ENCODE assay signal across 33 cellular contexts in genomic region chr4:112357453-112357852, GRCh38.
DNase-seq lines count a peak whose midpoint lies in the region; ATAC-seq and TF ChIP-seq lines count a peak whose summit lies in the region.
"Had no signal": no experiment of that assay in that cellular context is flagged by ENCODE, and none has a peak within 500 bp of the region (broad histone marks: within the 10 kb centered on the region; RNA-seq: fewer than 3 reads in every experiment).

No MANE protein-coding gene starts in this region.

- peak overlapping the region; percentile 37 for H3K4ac ChIP-seq in neuronal stem cell (ENCODE audit: low read length)

- H3K36me3 ChIP-seq in heart left ventricle (peaks cover 0 to 3% (median 0%) of the 10 kb centered on the region in 9 donors), neuronal stem cell (replicated peaks in 1 of 2; ENCODE audit: control insufficient read depth in 2 of 2, insufficient read depth in 2 of 2, low read length in 2 of 2) (peaks cover 0 to 3% of the 10 kb centered on the region in 2 donors)
- peaks cover 0 to 21% (median 0%) of the 10 kb centered on the region in 3 experiments for H3K36me3 ChIP-seq in naive thymus-derived CD4-positive, alpha-beta T cell (ENCODE audit: control insufficient read depth in 2 of 3, insufficient read depth in 3 of 3, low read length in 3 of 3)
- H3K36me3 ChIP-seq: BE2C, BLaER1 had no signal

- H3K27me3 ChIP-seq in heart left ventricle (no peaks in the 10 kb centered on the region), neuronal stem cell (ENCODE audit: control insufficient read depth in 3 of 3, insufficient read depth in 3 of 3, low read depth in 1 of 3, low read length in 3 of 3) (no peaks in the 10 kb centered on the region)
- peaks cover 0 to 4% of the 10 kb centered on the region in 2 donors for H3K27me3 ChIP-seq in naive thymus-derived CD4-positive, alpha-beta T cell (ENCODE audit: control insufficient read depth in 2 of 2, insufficient read depth in 2 of 2, low read length in 2 of 2)
- H3K27me3 ChIP-seq: BE2C; BLaER1; BLaER1 treated with 17β-estradiol and CSF1 and Interleukin-3, amounts not matched to agents 10 nM and 100 nM had no signal

- intact Hi-C loops in cardiac septum (cut with DNase I) (no loop called here), heart left ventricle (cut with DNase I) (no loop called here)
- intact Hi-C loops in naive thymus-derived CD4-positive, alpha-beta T cell (cut with micrococcal nuclease): no loop called here

- no peak overlapping the region for H3K27ac Mint-ChIP-seq in stimulated activated effector memory CD8-positive, alpha-beta T cell treated with anti-CD3 and anti-CD28 coated beads, Interleukin-12 subunit alpha, Interleukin-12 subunit beta, amount 100 ng/mL, for 72 hours
- no peak overlapping the region for H3K27ac Mint-ChIP-seq in naive thymus-derived CD4-positive, alpha-beta T cell
- H3K27ac Mint-ChIP-seq: B cell; CD14-positive monocyte; CD4-positive, alpha-beta memory T cell; CD4-positive, alpha-beta T cell; CD4-positive, CD25-positive, alpha-beta regulatory T cell; CD8-positive, alpha-beta memory T cell; CD8-positive, alpha-beta T cell had no signal

- peak overlapping the region; percentile 99 for H2BK5ac ChIP-seq in neuronal stem cell (ENCODE audit: low read length)

- no peak overlapping the region for H3K23ac ChIP-seq in neuronal stem cell (ENCODE audit: low read depth, low read length, poor library complexity)

- 93 to 99% (median 96%) methylated on average over 7 to 11 of the region's 11 CpGs for WGBS in heart left ventricle, 4 donors
- no CpG with 5 or more reads among the region's 11 CpGs for WGBS in neuronal stem cell (ENCODE audit: extremely low coverage in 2 of 2, insufficient read length in 2 of 2, insufficient replicate concordance in 1 of 2), 2 donors

- H4K91ac ChIP-seq in neuronal stem cell (ENCODE audit: low read depth, low read length, poor library complexity): no peak overlapping the region

- H3K27ac ChIP-seq in heart left ventricle (no peak overlapping the region), neuronal stem cell (replicated peaks; ENCODE audit: low read length) (no peak overlapping the region)
- no peak overlapping the region for H3K27ac ChIP-seq in naive thymus-derived CD4-positive, alpha-beta T cell (ENCODE audit: low read depth, low read length)
- H3K27ac ChIP-seq: 22Rv1; A549; BLaER1; BLaER1 treated with 17β-estradiol and CSF1 and Interleukin-3, amounts not matched to agents 10 nM and 100 nM; C4-2B had no signal

- no peak overlapping the region for H3K9ac ChIP-seq in neuronal stem cell (ENCODE audit: low read depth, low read length, poor library complexity)
- H3K9ac ChIP-seq: BLaER1; BLaER1 treated with 17β-estradiol and CSF1 and Interleukin-3, amounts not matched to agents 10 nM and 100 nM had no signal

- no peak overlapping the region for H2BK120ac ChIP-seq in neuronal stem cell (ENCODE audit: low read depth, low read length)

- no peak for TF ChIP-seq POLR2A in heart left ventricle (IDR thresholded peaks at IDR 0.05)

- H3K27me3 Mint-ChIP-seq in naive thymus-derived CD4-positive, alpha-beta T cell: no peaks in the 10 kb centered on the region
- H3K27me3 Mint-ChIP-seq: B cell; CD4-positive, alpha-beta T cell had no signal

- ATAC-seq in heart left ventricle (no peak), HG02759 (IDR thresholded peaks at IDR 0.05; ENCODE audit: unreplicated experiment) (no peak)
- peak; percentile 11 for ATAC-seq in stimulated activated effector memory CD8-positive, alpha-beta T cell treated with anti-CD3 and anti-CD28 coated beads, Interleukin-12 subunit alpha, Interleukin-12 subunit beta, amount 100 ng/mL, for 72 hours
- no peak for ATAC-seq in naive thymus-derived CD4-positive, alpha-beta T cell
- ATAC-seq: A549; CD8-positive, alpha-beta T cell had no signal

- DNase-seq in cardiac septum (ENCODE audit: low spot score) (peak; percentile 58), heart left ventricle (no peak), neuronal stem cell (ENCODE audit: low spot score) (no peak)
- DNase-seq in stimulated activated effector memory CD8-positive, alpha-beta T cell treated with anti-CD3 and anti-CD28 coated beads, Interleukin-12 subunit alpha, Interleukin-12 subunit beta, amount 100 ng/mL, for 72 hours (ENCODE audit: low spot score in 2 of 2): no peak
- no peak for DNase-seq in naive thymus-derived CD4-positive, alpha-beta T cell
- DNase-seq: 8988T; ACHN; AML-193; BE2C; C1 segment of cervical spinal cord; Caco-2; Calu3; CD4-positive, alpha-beta memory T cell; CD4-positive, alpha-beta T cell; CD4-positive, CD25-positive, alpha-beta regulatory T cell; CD8-positive, alpha-beta memory T cell; COR-L47; DMS 273 treated with DMSO at 0.1 percent for 48 hours; DMS153; DMS53; DMS79; DMS79 treated with DMSO at 0.1 percent for 48 hours; DND-41; EL had no signal

- no peak overlapping the region for H2AK5ac ChIP-seq in neuronal stem cell (ENCODE audit: low read depth, low read length)

- no peaks in the 10 kb centered on the region for H3K79me1 ChIP-seq in neuronal stem cell (ENCODE audit: low read depth, low read length)

- H3K4me1 Mint-ChIP-seq in stimulated activated effector memory CD8-positive, alpha-beta T cell treated with anti-CD3 and anti-CD28 coated beads, Interleukin-12 subunit alpha, Interleukin-12 subunit beta, amount 100 ng/mL, for 72 hours: no peaks in the 10 kb centered on the region
- no peaks in the 10 kb centered on the region for H3K4me1 Mint-ChIP-seq in naive thymus-derived CD4-positive, alpha-beta T cell
- H3K4me1 Mint-ChIP-seq: CD14-positive monocyte; CD4-positive, alpha-beta memory T cell; CD8-positive, alpha-beta memory T cell had no signal

- no peak for TF ChIP-seq CTCF in heart left ventricle (IDR thresholded peaks at IDR 0.05)

- no peaks in the 10 kb centered on the region for H3K36me3 Mint-ChIP-seq in stimulated activated effector memory CD8-positive, alpha-beta T cell treated with anti-CD3 and anti-CD28 coated beads, Interleukin-12 subunit alpha, Interleukin-12 subunit beta, amount 100 ng/mL, for 72 hours
- H3K36me3 Mint-ChIP-seq in naive thymus-derived CD4-positive, alpha-beta T cell: peaks cover 12 to 66% (median 48%) of the 10 kb centered on the region in 5 donors

- H2AFZ ChIP-seq in neuronal stem cell (ENCODE audit: low read length): no peak overlapping the region

- no peaks in the 10 kb centered on the region for H3K9me3 Mint-ChIP-seq in stimulated activated effector memory CD8-positive, alpha-beta T cell treated with anti-CD3 and anti-CD28 coated beads, Interleukin-12 subunit alpha, Interleukin-12 subunit beta, amount 100 ng/mL, for 72 hours
- peaks cover 0 to 18% (median 8%) of the 10 kb centered on the region in 11 donors for H3K9me3 Mint-ChIP-seq in naive thymus-derived CD4-positive, alpha-beta T cell

- H2BK12ac ChIP-seq in neuronal stem cell (ENCODE audit: low read length): peak overlapping the region; percentile 41

- H4K8ac ChIP-seq in neuronal stem cell (ENCODE audit: low read depth, low read length): no peak overlapping the region

- POLR2A ChIA-PET in naive thymus-derived CD4-positive, alpha-beta T cell (lab: Charles Lee): no interaction called here

- no peak overlapping the region for H3K4me3 Mint-ChIP-seq in stimulated activated effector memory CD8-positive, alpha-beta T cell treated with anti-CD3 and anti-CD28 coated beads, Interleukin-12 subunit alpha, Interleukin-12 subunit beta, amount 100 ng/mL, for 72 hours
- H3K4me3 Mint-ChIP-seq in naive thymus-derived CD4-positive, alpha-beta T cell: no peak overlapping the region
- H3K4me3 Mint-ChIP-seq: B cell; CD14-positive monocyte; CD4-positive, alpha-beta memory T cell; CD4-positive, alpha-beta T cell; CD4-positive, CD25-positive, alpha-beta regulatory T cell; CD8-positive, alpha-beta memory T cell; CD8-positive, alpha-beta T cell had no signal

- no peaks in the 10 kb centered on the region for H3K4me1 ChIP-seq in heart left ventricle
- H3K4me1 ChIP-seq in neuronal stem cell (ENCODE audit: control insufficient read depth in 2 of 2, insufficient read depth in 1 of 2, low read depth in 1 of 2, low read length in 2 of 2): peaks cover 0 to 7% of the 10 kb centered on the region in 2 donors
- no peaks in the 10 kb centered on the region for H3K4me1 ChIP-seq in naive thymus-derived CD4-positive, alpha-beta T cell (ENCODE audit: control insufficient read depth in 2 of 2, insufficient read depth in 2 of 2, low read length in 2 of 2)
- H3K4me1 ChIP-seq: A549, Caco-2 had no signal

- CTCF ChIA-PET in naive thymus-derived CD4-positive, alpha-beta T cell (lab: Charles Lee): no interaction called here

- H2BK15ac ChIP-seq in neuronal stem cell (ENCODE audit: low read length): peak overlapping the region; percentile 97

- no peak overlapping the region for H3K4me2 ChIP-seq in neuronal stem cell (ENCODE audit: insufficient read depth, low read length, poor library complexity, severe bottlenecking)
- H3K4me2 ChIP-seq: A549; BLaER1; BLaER1 treated with 17β-estradiol and CSF1 and Interleukin-3, amounts not matched to agents 10 nM and 100 nM had no signal

- H3K14ac ChIP-seq in neuronal stem cell (ENCODE audit: low read length): peak overlapping the region; percentile 82

- peak overlapping the region; percentile 91 for H3K18ac ChIP-seq in neuronal stem cell (ENCODE audit: low read length)

- peaks cover 0 to 16% (median 0%) of the 10 kb centered on the region in 12 donors for H3K9me3 ChIP-seq in heart left ventricle
- H3K9me3 ChIP-seq in neuronal stem cell (replicated peaks in 1 of 2; ENCODE audit: control insufficient read depth in 2 of 2, insufficient read depth in 1 of 2, low read depth in 1 of 2, low read length in 2 of 2): peaks cover 4 to 8% of the 10 kb centered on the region in 2 donors
- H3K9me3 ChIP-seq in naive thymus-derived CD4-positive, alpha-beta T cell (ENCODE audit: control insufficient read depth in 2 of 3, low read length in 3 of 3): no peaks in the 10 kb centered on the region
- H3K9me3 ChIP-seq: A549, BE2C, Caco-2 had no signal

- no peak overlapping the region for H3K4me3 ChIP-seq in heart left ventricle
- H3K4me3 ChIP-seq in neuronal stem cell (ENCODE audit: low read length in 2 of 2): no peak overlapping the region
- H3K4me3 ChIP-seq in naive thymus-derived CD4-positive, alpha-beta T cell (ENCODE audit: low read length): no peak overlapping the region
- H3K4me3 ChIP-seq: A549; BLaER1; BLaER1 treated with 17β-estradiol and CSF1 and Interleukin-3, amounts not matched to agents 10 nM and 100 nM had no signal
